25 cellular contexts compared by ENCODE assay signal in genomic region chr5:132055441-132055807, GRCh38. TPM values are rescaled to one million over a fixed set of nuclear protein-coding genes. Genes with fewer than 3 reads are reported as not detected.
DNase-seq lines count a peak whose midpoint lies in the region; ATAC-seq and TF ChIP-seq lines count a peak whose summit lies in the region.
"Had no signal": no experiment of that assay in that cellular context is flagged by ENCODE, and none has a peak within 500 bp of the region (broad histone marks: within the 10 kb centered on the region; RNA-seq: fewer than 3 reads in every experiment).

No MANE protein-coding gene starts in this region.

- no peaks in the 10 kb centered on the region for H3K36me3 ChIP-seq in CD4-positive, alpha-beta memory T cell (ENCODE audit: insufficient read depth, low read length)
- H3K36me3 ChIP-seq: heart left ventricle, SJSA1, upper lobe of right lung had no signal

- DNase-seq in NCI-H1105 treated with DMSO at 0.1 percent for 48 hours (lab: John Stamatoyannopoulos, UW) (peak; percentile 1), NCI-H1105 (lab: John Stamatoyannopoulos, UW) (no peak), NCI-H345 treated with DMSO at 0.1 percent for 48 hours (lab: John Stamatoyannopoulos, UW; ENCODE audit: unreplicated experiment) (peak; percentile 11), endothelial cell (ENCODE audit: low spot score) (peak; percentile 1), GDM1 (lab: John Stamatoyannopoulos, UW) (no peak)
- no peak for DNase-seq in CD4-positive, alpha-beta memory T cell
- DNase-seq: 8988T, cerebellar nuclear complex, DMS53, HFFc6, KG1, NCI-H1694 treated with DMSO at 0.1 percent for 48 hours, NCI-H446 treated with DMSO at 0.1 percent for 48 hours had no signal

- TF ChIP-seq CTCF in endothelial cell (IDR thresholded peaks at IDR 0.05; ENCODE audit: unreplicated experiment), result no peak

- H3K9me3 ChIP-seq in CD4-positive, alpha-beta memory T cell (ENCODE audit: control insufficient read depth in 1 of 2, low read length in 2 of 2), result no peaks in the 10 kb centered on the region
- H3K9me3 ChIP-seq: heart left ventricle, SJSA1, upper lobe of right lung had no signal

- H3K9me3 Mint-ChIP-seq in CD4-positive, alpha-beta memory T cell, result peaks cover 0 to 2% (median 0%) of the 10 kb centered on the region in 8 donors
- H3K9me3 Mint-ChIP-seq in endothelial cell (ENCODE audit: unreplicated experiment), result no peaks in the 10 kb centered on the region
- H3K9me3 Mint-ChIP-seq: GM23338, HFFc6, memory B cell, T-cell had no signal

- no peaks in the 10 kb centered on the region for H3K27me3 Mint-ChIP-seq in CD4-positive, alpha-beta memory T cell
- peaks cover 11% of the 10 kb centered on the region for H3K27me3 Mint-ChIP-seq in endothelial cell (ENCODE audit: unreplicated experiment)

- H3K4me3 Mint-ChIP-seq in CD4-positive, alpha-beta memory T cell, result peak overlapping the region in 4 of 8 donors; percentile 22 to 85 (median 50)
- no peak overlapping the region for H3K4me3 Mint-ChIP-seq in endothelial cell (ENCODE audit: unreplicated experiment)
- H3K4me3 Mint-ChIP-seq: GM23338, HFFc6, memory B cell, T-cell had no signal

- H3K4me1 Mint-ChIP-seq in CD4-positive, alpha-beta memory T cell, result peaks cover 31 to 69% (median 48%) of the 10 kb centered on the region in 4 donors
- no peaks in the 10 kb centered on the region for H3K4me1 Mint-ChIP-seq in endothelial cell (ENCODE audit: unreplicated experiment)
- H3K4me1 Mint-ChIP-seq: memory B cell had no signal

- peaks cover 60% of the 10 kb centered on the region for H3K4me1 ChIP-seq in CD4-positive, alpha-beta memory T cell (ENCODE audit: insufficient read depth, low read length)
- H3K4me1 ChIP-seq: heart left ventricle, SJSA1, upper lobe of right lung had no signal

- ATAC-seq in HG03432 (IDR thresholded peaks at IDR 0.05; ENCODE audit: unreplicated experiment), result no peak
- ATAC-seq in HG02763 (IDR thresholded peaks at IDR 0.05; ENCODE audit: unreplicated experiment), result no peak
- ATAC-seq: GM23338, upper lobe of right lung had no signal

- POLR2A ChIA-PET in CD4-positive, alpha-beta memory T cell (lab: Charles Lee; ENCODE audit: partially characterized antibody), result interaction anchor here (0.7 to 2.5 kb wide), 5 partner anchors 27 to 420 kb away, joined by 3 to 7 read pairs (median 5); partner anchors contain the start of gene FNIP1

- no peaks in the 10 kb centered on the region for H3K27me3 ChIP-seq in CD4-positive, alpha-beta memory T cell (ENCODE audit: insufficient read depth, low read length)
- H3K27me3 ChIP-seq: heart left ventricle, SJSA1, upper lobe of right lung had no signal

- peak overlapping the region; percentile 67 for H3K27ac ChIP-seq in CD4-positive, alpha-beta memory T cell (ENCODE audit: low read depth, low read length)
- H3K27ac ChIP-seq: heart left ventricle, SJSA1, upper lobe of right lung had no signal

- intact Hi-C loops in CD4-positive, alpha-beta memory T cell (cut with micrococcal nuclease), result no loop called here

- peak overlapping the region; percentile 75 to 99 (median 95) for H3K27ac Mint-ChIP-seq in CD4-positive, alpha-beta memory T cell
- no peak overlapping the region for H3K27ac Mint-ChIP-seq in endothelial cell (ENCODE audit: unreplicated experiment)
- H3K27ac Mint-ChIP-seq: GM23338, HFFc6, memory B cell had no signal

- CTCF ChIA-PET in CD4-positive, alpha-beta memory T cell (lab: Charles Lee; ENCODE audit: partially characterized antibody), result interaction anchor here (0.9 to 3.5 kb wide), 7 partner anchors 7 to 124 kb away, joined by 3 to 24 read pairs (median 3); no protein-coding TSS in a partner anchor

- H3K4me3 ChIP-seq in CD4-positive, alpha-beta memory T cell (ENCODE audit: low read length in 2 of 2), result no peak overlapping the region
- H3K4me3 ChIP-seq: GM23338, heart left ventricle, SJSA1, upper lobe of right lung had no signal

- peaks cover 0 to 3% of the 10 kb centered on the region in 2 donors for H3K36me3 Mint-ChIP-seq in CD4-positive, alpha-beta memory T cell
- H3K36me3 Mint-ChIP-seq in endothelial cell (ENCODE audit: low read depth, unreplicated experiment), result no peaks in the 10 kb centered on the region
- H3K36me3 Mint-ChIP-seq: memory B cell, T-cell had no signal

RNA-seq across cellular contexts. Expression of gene IL3, which starts 5.0 kb away (rescaled TPM):
- total RNA-seq in CD4-positive, alpha-beta memory T cell, result not detected
- not detected for polyA plus RNA-seq in CD4-positive, alpha-beta memory T cell
- not detected for total RNA-seq in endothelial cell (ENCODE audit: unreplicated experiment)
- total RNA-seq: epithelial cell of proximal tubule, fibroblast of villous mesenchyme, GM23338, heart left ventricle, HFFc6, pulmonary artery endothelial cell, SJSA1, subcutaneous adipose tissue, T-cell, upper lobe of right lung had no signal
- polyA plus RNA-seq: GM23338, heart left ventricle had no signal

RNA-seq across cellular contexts. Expression of gene CSF2, which starts 18.2 kb away (rescaled TPM):
- not detected for total RNA-seq in CD4-positive, alpha-beta memory T cell
- under 1 TPM in 1 of 2 donors, not detected in 1; 0.77 TPM for polyA plus RNA-seq in CD4-positive, alpha-beta memory T cell
- not detected for total RNA-seq in endothelial cell (ENCODE audit: unreplicated experiment)
- total RNA-seq: GM23338, pulmonary artery endothelial cell, subcutaneous adipose tissue had no signal
- polyA plus RNA-seq: GM23338, heart left ventricle had no signal

RNA-seq across cellular contexts. Expression of gene ACSL6, which starts 44.0 kb away (rescaled TPM):
- total RNA-seq in CD4-positive, alpha-beta memory T cell, result 10 to 100 TPM; 50.4 to 51.7 TPM
- 10 to 100 TPM; 11.1 to 18.4 TPM for polyA plus RNA-seq in CD4-positive, alpha-beta memory T cell
- 0.80 TPM for total RNA-seq in endothelial cell (ENCODE audit: unreplicated experiment)
- total RNA-seq: HFFc6, pulmonary artery endothelial cell had no signal

Comparison
In these comparisons a context has a peak if more than half of its experiments do, and no peak if none do; other contexts are left out.
1. DNase-seq: peak in NCI-H1105 treated with DMSO at 0.1 percent for 48 hours (single experiment), NCI-H345 treated with DMSO at 0.1 percent for 48 hours (single experiment) and endothelial cell (single experiment); none in NCI-H1105 (single experiment), CD4-positive, alpha-beta memory T cell (0 of 5) and GDM1 (single experiment).
2. RNA of gene ACSL6, which starts 44.0 kb away (total RNA-seq): 50.4 to 51.7 TPM in CD4-positive, alpha-beta memory T cell; 0.80 TPM in endothelial cell (single experiment); every median in the first group is over 10 times any median in the second.